Comparison of ENCODE assay signal across 1 cellular context in genomic region chr22:19218541-19219233, GRCh38.
TF ChIP-seq lines count a peak whose summit lies in the region.

No MANE protein-coding gene starts in this region.

TF ChIP-seq in HEK293, 187 proteins besides CTCF, POLR2A, EP300 and RAD21 (continued from another document and continues in another):
- TF ChIP-seq ZEB2 (tag by site-specific recombination; IDR thresholded peaks at IDR 0.05) (no peak), ZNF660 (tag by site-specific recombination; IDR thresholded peaks at IDR 0.05) (no peak), ZSCAN16 (tag by site-specific recombination; IDR thresholded peaks at IDR 0.05) (no peak), ZBTB17 (tag by site-specific recombination; IDR thresholded peaks at IDR 0.05) (no peak), ZBTB10 (tag by site-specific recombination; IDR thresholded peaks at IDR 0.05) (no peak), ZNF24 (tag by site-specific recombination; IDR thresholded peaks at IDR 0.05) (no peak), ZNF223 (tag by site-specific recombination; IDR thresholded peaks at IDR 0.05) (peak; percentile 58; the same call in 1 of the 2 replicates), MEIS1 (CRISPR knock-in tag; IDR thresholded peaks at IDR 0.05; ENCODE audit: borderline replicate concordance) (no peak), ZNF664 (tag by site-specific recombination; IDR thresholded peaks at IDR 0.05) (peak; percentile 90), HIC1 (tag by site-specific recombination; IDR thresholded peaks at IDR 0.05) (no peak), ZNF335 (tag by site-specific recombination; conservative IDR thresholded peaks at IDR 0.05) (no peak), ZNF544 (tag by site-specific recombination; IDR thresholded peaks at IDR 0.05) (no peak), ZNF350 (tag by site-specific recombination; IDR thresholded peaks at IDR 0.05) (no peak), ZNF292 (tag by site-specific recombination; IDR thresholded peaks at IDR 0.05; ENCODE audit: borderline replicate concordance, low read depth) (peak; percentile 44; the same call in 1 of the 2 replicates), KLF17 (tag by site-specific recombination; IDR thresholded peaks at IDR 0.05) (no peak), ZNF623 (tag by site-specific recombination; IDR thresholded peaks at IDR 0.05) (peak; percentile 90), GLI2 (tag by site-specific recombination; IDR thresholded peaks at IDR 0.05; ENCODE audit: borderline replicate concordance, low read depth) (peak; percentile 67; the same call in 1 of the 2 replicates), BCL11A (tag by site-specific recombination; IDR thresholded peaks at IDR 0.05; ENCODE audit: low read depth) (no peak), ZNF76 (tag by site-specific recombination; IDR thresholded peaks at IDR 0.05; ENCODE audit: borderline replicate concordance, low read depth) (no peak), YY1 (tag by site-specific recombination; IDR thresholded peaks at IDR 0.05) (no peak), HOXC10 (CRISPR knock-in tag; IDR thresholded peaks at IDR 0.05) (no peak), GLIS2 (tag by site-specific recombination; IDR thresholded peaks at IDR 0.05) (no peak), OVOL3 (tag by site-specific recombination; IDR thresholded peaks at IDR 0.05) (peak; percentile 79; the same call in 1 of the 2 replicates), ZNF324 (tag by site-specific recombination; IDR thresholded peaks at IDR 0.05) (no peak), PRDM2 (tag by site-specific recombination; IDR thresholded peaks at IDR 0.05; ENCODE audit: borderline replicate concordance) (no peak), SP7 (tag by site-specific recombination; IDR thresholded peaks at IDR 0.05) (no peak), ZFP3 (tag by site-specific recombination; IDR thresholded peaks at IDR 0.05; ENCODE audit: low read depth) (peak; percentile 36; the same call in 1 of the 2 replicates), ZNF777 (tag by site-specific recombination; IDR thresholded peaks at IDR 0.05; ENCODE audit: borderline replicate concordance) (no peak), ZNF510 (tag by site-specific recombination; IDR thresholded peaks at IDR 0.05; ENCODE audit: insufficient replicate concordance) (peak; percentile 94), IKZF3 (tag by site-specific recombination; IDR thresholded peaks at IDR 0.05) (no peak), ZNF266 (tag by site-specific recombination; IDR thresholded peaks at IDR 0.05; ENCODE audit: low read depth) (peak; percentile 96)
- TF ChIP-seq, protein P1, sequence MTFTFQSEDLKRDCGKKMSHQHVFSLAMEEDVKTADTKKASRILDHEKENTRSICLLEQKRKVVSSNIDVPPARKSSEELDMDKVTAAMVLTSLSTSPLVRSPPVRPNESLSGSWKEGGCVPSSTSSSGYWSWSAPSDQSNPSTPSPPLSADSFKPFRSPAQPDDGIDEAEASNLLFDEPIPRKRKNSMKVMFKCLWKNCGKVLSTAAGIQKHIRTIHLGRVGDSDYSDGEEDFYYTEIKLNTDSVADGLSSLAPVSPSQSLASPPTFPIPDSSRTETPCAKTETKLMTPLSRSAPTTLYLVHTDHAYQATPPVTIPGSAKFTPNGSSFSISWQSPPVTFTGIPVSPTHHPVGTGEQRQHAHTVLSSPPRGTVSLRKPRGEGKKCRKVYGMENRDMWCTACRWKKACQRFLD (tag by site-specific recombination; IDR thresholded peaks at IDR 0.05): no peak
- TF ChIP-seq, protein P2, sequence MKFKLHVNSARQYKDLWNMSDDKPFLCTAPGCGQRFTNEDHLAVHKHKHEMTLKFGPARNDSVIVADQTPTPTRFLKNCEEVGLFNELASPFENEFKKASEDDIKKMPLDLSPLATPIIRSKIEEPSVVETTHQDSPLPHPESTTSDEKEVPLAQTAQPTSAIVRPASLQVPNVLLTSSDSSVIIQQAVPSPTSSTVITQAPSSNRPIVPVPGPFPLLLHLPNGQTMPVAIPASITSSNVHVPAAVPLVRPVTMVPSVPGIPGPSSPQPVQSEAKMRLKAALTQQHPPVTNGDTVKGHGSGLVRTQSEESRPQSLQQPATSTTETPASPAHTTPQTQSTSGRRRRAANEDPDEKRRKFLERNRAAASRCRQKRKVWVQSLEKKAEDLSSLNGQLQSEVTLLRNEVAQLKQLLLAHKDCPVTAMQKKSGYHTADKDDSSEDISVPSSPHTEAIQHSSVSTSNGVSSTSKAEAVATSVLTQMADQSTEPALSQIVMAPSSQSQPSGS (tag by site-specific recombination; IDR thresholded peaks at IDR 0.05; ENCODE audit: low read depth): no peak
- TF ChIP-seq, protein P3, sequence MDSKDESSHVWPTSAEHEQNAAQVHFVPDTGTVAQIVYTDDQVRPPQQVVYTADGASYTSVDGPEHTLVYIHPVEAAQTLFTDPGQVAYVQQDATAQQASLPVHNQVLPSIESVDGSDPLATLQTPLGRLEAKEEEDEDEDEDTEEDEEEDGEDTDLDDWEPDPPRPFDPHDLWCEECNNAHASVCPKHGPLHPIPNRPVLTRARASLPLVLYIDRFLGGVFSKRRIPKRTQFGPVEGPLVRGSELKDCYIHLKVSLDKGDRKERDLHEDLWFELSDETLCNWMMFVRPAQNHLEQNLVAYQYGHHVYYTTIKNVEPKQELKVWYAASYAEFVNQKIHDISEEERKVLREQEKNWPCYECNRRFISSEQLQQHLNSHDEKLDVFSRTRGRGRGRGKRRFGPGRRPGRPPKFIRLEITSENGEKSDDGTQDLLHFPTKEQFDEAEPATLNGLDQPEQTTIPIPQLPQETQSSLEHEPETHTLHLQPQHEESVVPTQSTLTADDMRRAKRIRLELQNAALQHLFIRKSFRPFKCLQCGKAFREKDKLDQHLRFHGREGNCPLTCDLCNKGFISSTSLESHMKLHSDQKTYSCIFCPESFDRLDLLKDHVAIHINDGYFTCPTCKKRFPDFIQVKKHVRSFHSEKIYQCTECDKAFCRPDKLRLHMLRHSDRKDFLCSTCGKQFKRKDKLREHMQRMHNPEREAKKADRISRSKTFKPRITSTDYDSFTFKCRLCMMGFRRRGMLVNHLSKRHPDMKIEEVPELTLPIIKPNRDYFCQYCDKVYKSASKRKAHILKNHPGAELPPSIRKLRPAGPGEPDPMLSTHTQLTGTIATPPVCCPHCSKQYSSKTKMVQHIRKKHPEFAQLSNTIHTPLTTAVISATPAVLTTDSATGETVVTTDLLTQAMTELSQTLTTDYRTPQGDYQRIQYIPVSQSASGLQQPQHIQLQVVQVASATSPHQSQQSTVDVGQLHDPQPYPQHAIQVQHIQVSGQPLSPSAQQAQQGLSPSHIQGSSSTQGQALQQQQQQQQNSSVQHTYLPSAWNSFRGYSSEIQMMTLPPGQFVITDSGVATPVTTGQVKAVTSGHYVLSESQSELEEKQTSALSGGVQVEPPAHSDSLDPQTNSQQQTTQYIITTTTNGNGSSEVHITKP (tag by site-specific recombination; IDR thresholded peaks at IDR 0.05): no peak
- TF ChIP-seq, protein P4, sequence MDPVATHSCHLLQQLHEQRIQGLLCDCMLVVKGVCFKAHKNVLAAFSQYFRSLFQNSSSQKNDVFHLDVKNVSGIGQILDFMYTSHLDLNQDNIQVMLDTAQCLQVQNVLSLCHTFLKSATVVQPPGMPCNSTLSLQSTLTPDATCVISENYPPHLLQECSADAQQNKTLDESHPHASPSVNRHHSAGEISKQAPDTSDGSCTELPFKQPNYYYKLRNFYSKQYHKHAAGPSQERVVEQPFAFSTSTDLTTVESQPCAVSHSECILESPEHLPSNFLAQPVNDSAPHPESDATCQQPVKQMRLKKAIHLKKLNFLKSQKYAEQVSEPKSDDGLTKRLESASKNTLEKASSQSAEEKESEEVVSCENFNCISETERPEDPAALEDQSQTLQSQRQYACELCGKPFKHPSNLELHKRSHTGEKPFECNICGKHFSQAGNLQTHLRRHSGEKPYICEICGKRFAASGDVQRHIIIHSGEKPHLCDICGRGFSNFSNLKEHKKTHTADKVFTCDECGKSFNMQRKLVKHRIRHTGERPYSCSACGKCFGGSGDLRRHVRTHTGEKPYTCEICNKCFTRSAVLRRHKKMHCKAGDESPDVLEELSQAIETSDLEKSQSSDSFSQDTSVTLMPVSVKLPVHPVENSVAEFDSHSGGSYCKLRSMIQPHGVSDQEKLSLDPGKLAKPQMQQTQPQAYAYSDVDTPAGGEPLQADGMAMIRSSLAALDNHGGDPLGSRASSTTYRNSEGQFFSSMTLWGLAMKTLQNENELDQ (tag by site-specific recombination; IDR thresholded peaks at IDR 0.05; ENCODE audit: low read depth): no peak
- TF ChIP-seq, protein P5, sequence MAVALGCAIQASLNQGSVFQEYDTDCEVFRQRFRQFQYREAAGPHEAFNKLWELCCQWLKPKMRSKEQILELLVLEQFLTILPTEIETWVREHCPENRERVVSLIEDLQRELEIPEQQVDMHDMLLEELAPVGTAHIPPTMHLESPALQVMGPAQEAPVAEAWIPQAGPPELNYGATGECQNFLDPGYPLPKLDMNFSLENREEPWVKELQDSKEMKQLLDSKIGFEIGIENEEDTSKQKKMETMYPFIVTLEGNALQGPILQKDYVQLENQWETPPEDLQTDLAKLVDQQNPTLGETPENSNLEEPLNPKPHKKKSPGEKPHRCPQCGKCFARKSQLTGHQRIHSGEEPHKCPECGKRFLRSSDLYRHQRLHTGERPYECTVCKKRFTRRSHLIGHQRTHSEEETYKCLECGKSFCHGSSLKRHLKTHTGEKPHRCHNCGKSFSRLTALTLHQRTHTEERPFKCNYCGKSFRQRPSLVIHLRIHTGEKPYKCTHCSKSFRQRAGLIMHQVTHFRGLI (tag by site-specific recombination; IDR thresholded peaks at IDR 0.05): no peak
